Comparison of ENCODE assay signal across 25 cellular contexts in genomic region chr10:113320213-113320612, GRCh38.
DNase-seq lines count a peak whose midpoint lies in the region; ATAC-seq and TF ChIP-seq lines count a peak whose summit lies in the region.
"Had no signal": no experiment of that assay in that cellular context is flagged by ENCODE, and none has a peak within 500 bp of the region (broad histone marks: within the 10 kb centered on the region; RNA-seq: fewer than 3 reads in every experiment).

No MANE protein-coding gene starts in this region.

- TF ChIP-seq CTCF in CD14-positive monocyte (IDR thresholded peaks at IDR 0.05) (no peak), epithelial cell of esophagus (IDR thresholded peaks at IDR 0.05; ENCODE audit: insufficient read depth, low read depth, low read length, missing control alignments) (no peak), upper lobe of right lung (IDR thresholded peaks at IDR 0.05) (no peak)

- peak overlapping the region in 1 of 2 experiments; percentile 35 for H3K23ac ChIP-seq in mesenchymal stem cell (ENCODE audit: low read length in 2 of 2)

- H3K4me1 ChIP-seq in upper lobe of right lung, result no peaks in the 10 kb centered on the region
- H3K4me1 ChIP-seq in mesenchymal stem cell (ENCODE audit: control insufficient read depth, insufficient read depth, low read depth, low read length), result peaks cover 1% of the 10 kb centered on the region
- H3K4me1 ChIP-seq: BE2C had no signal

- intact Hi-C loops in CD14-positive monocyte (cut with micrococcal nuclease) (loop anchor here in 1 of 2 donors (10.0 kb wide), 1 partner anchor 45 kb away; no protein-coding TSS in a partner anchor), upper lobe of right lung (cut with DNase I) (no loop called here)

- 91% methylated on average over 8 of the region's 8 CpGs for WGBS in mesenchymal stem cell

- H3K27me3 ChIP-seq in upper lobe of right lung (no peaks in the 10 kb centered on the region), mesenchymal stem cell (ENCODE audit: control insufficient read depth in 1 of 2, insufficient read depth in 1 of 2, low read length in 2 of 2) (peaks cover 0 to 24% of the 10 kb centered on the region in 2 experiments)
- H3K27me3 ChIP-seq: BE2C had no signal

- H3K14ac ChIP-seq in mesenchymal stem cell (ENCODE audit: low read length in 2 of 2), result no peak overlapping the region

- DNase-seq in CD14-positive monocyte (ENCODE audit: low spot score) (no peak), NOMO-1 (lab: John Stamatoyannopoulos, UW; ENCODE audit: unreplicated experiment in 2 of 2) (peak; percentile 31 to 60), epithelial cell of esophagus (ENCODE audit: low read depth) (peak; percentile 11), upper lobe of right lung (no peak), mesenchymal stem cell (no peak), EL (no peak), T-helper 1 cell (no peak)
- DNase-seq: BE2C; CD8-positive, alpha-beta T cell; DMS153; H9; HFFc6; KBM-7; MM.1S; NCI-H1417; NCI-H1694 treated with DMSO at 0.1 percent for 48 hours; NCI-H2081 treated with DMSO at 0.1 percent for 48 hours; NCI-H2171 treated with DMSO at 0.1 percent for 48 hours; NCI-H524 treated with DMSO at 0.1 percent for 48 hours; NCI-H82; PC-9; SHP77 treated with DMSO at 0.1 percent for 48 hours; T-cell had no signal

- no peak overlapping the region for H2AK5ac ChIP-seq in mesenchymal stem cell (ENCODE audit: low read length, severe bottlenecking)

- H3K9me3 Mint-ChIP-seq in CD14-positive monocyte, result no peaks in the 10 kb centered on the region
- H3K9me3 Mint-ChIP-seq: CD8-positive, alpha-beta T cell; H9 had no signal

- H2AFZ ChIP-seq in mesenchymal stem cell (ENCODE audit: low read depth, low read length), result no peak overlapping the region
- H2AFZ ChIP-seq: PC-9 had no signal

- H3K9me3 ChIP-seq in upper lobe of right lung (no peaks in the 10 kb centered on the region), mesenchymal stem cell (ENCODE audit: control insufficient read depth, low read length) (no peaks in the 10 kb centered on the region)

- no peak overlapping the region for H2BK5ac ChIP-seq in mesenchymal stem cell (ENCODE audit: low read depth, low read length, poor library complexity, severe bottlenecking)

- peaks cover 0 to 2% (median 2%) of the 10 kb centered on the region in 3 donors for H3K27me3 Mint-ChIP-seq in CD14-positive monocyte (ENCODE audit: low read depth in 3 of 3)

- peaks cover 50% of the 10 kb centered on the region for H3K4me1 Mint-ChIP-seq in CD14-positive monocyte

- no peak overlapping the region for H2BK12ac ChIP-seq in mesenchymal stem cell (ENCODE audit: low read length in 2 of 2)

- H2BK120ac ChIP-seq in mesenchymal stem cell (ENCODE audit: low read depth, low read length), result no peak overlapping the region

- H3K79me1 ChIP-seq in mesenchymal stem cell (replicated peaks; ENCODE audit: low read length, poor library complexity, severe bottlenecking), result no peaks in the 10 kb centered on the region

- no peak overlapping the region for H2BK15ac ChIP-seq in mesenchymal stem cell (ENCODE audit: low read depth, poor library complexity, severe bottlenecking)

- H3K27ac ChIP-seq in upper lobe of right lung (no peak overlapping the region), mesenchymal stem cell (ENCODE audit: low read length, poor library complexity, severe bottlenecking) (no peak overlapping the region)
- H3K27ac ChIP-seq: A549, PC-9, RWPE1 had no signal

- H4K91ac ChIP-seq in mesenchymal stem cell (ENCODE audit: low read length), result no peak overlapping the region

- no peak overlapping the region for H4K8ac ChIP-seq in mesenchymal stem cell (ENCODE audit: low read length)

- H3K4ac ChIP-seq in mesenchymal stem cell (ENCODE audit: low read depth in 1 of 2, low read length in 2 of 2), result no peak overlapping the region

- H3K4me3 Mint-ChIP-seq in CD14-positive monocyte, result peak overlapping the region; percentile 10 to 77
- H3K4me3 Mint-ChIP-seq: CD8-positive, alpha-beta T cell; H9; HFFc6; T-cell had no signal

- H3K27ac Mint-ChIP-seq in CD14-positive monocyte, result peak overlapping the region; percentile 84 to 97 (median 90)
- H3K27ac Mint-ChIP-seq: CD8-positive, alpha-beta T cell; H9; HFFc6; T-cell had no signal

- no peak overlapping the region for H3K18ac ChIP-seq in mesenchymal stem cell (ENCODE audit: low read depth in 1 of 2, low read length in 2 of 2)

- H3K4me2 ChIP-seq in mesenchymal stem cell (ENCODE audit: low read length, poor library complexity, severe bottlenecking), result no peak overlapping the region
- H3K4me2 ChIP-seq: PC-9 had no signal

- no peak overlapping the region for H3K9ac ChIP-seq in mesenchymal stem cell (ENCODE audit: low read length)

- no peaks in the 10 kb centered on the region for H3K36me3 ChIP-seq in upper lobe of right lung
- no peaks in the 10 kb centered on the region for H3K36me3 ChIP-seq in mesenchymal stem cell (ENCODE audit: control insufficient read depth in 1 of 2, insufficient read depth in 2 of 2, low read depth in 1 of 2, low read length in 2 of 2)
- H3K36me3 ChIP-seq: BE2C had no signal

- peaks cover 0 to 13% of the 10 kb centered on the region in 2 donors for H3K36me3 Mint-ChIP-seq in CD14-positive monocyte
- H3K36me3 Mint-ChIP-seq: CD8-positive, alpha-beta T cell; T-cell had no signal

- peak; percentile 53 for ATAC-seq in upper lobe of right lung
- ATAC-seq: CD8-positive, alpha-beta T cell; T-cell had no signal

- no peak overlapping the region for H3K4me3 ChIP-seq in epithelial cell of esophagus (ENCODE audit: low read length)
- no peak overlapping the region for H3K4me3 ChIP-seq in upper lobe of right lung
- no peak overlapping the region for H3K4me3 ChIP-seq in mesenchymal stem cell (ENCODE audit: insufficient read depth in 1 of 2, low read depth in 1 of 2, low read length in 2 of 2)
- H3K4me3 ChIP-seq: A549, PC-9 had no signal

Comparison
In these comparisons a context has a peak if more than half of its experiments do, and no peak if none do; other contexts are left out.
1. DNase-seq: peak in NOMO-1 (2 of 2) and epithelial cell of esophagus (single experiment); none in CD14-positive monocyte (single experiment), upper lobe of right lung (single experiment), mesenchymal stem cell (single experiment), EL (single experiment) and T-helper 1 cell (0 of 5).